In genomic region chr17:11693284-11693683, GRCh38 we compare ENCODE assay signal across 26 cellular contexts.
"Had no signal": no experiment of that assay in that cellular context is flagged by ENCODE, and none has a peak within 500 bp of the region (broad histone marks: within the 10 kb centered on the region; RNA-seq: fewer than 3 reads in every experiment).

No MANE protein-coding gene starts in this region.

- H3K27me3 ChIP-seq: stomach, suprapubic skin, testis, thyroid gland, tibial artery, tibial nerve, transverse colon, upper lobe of left lung, upper lobe of right lung, uterus, vagina had no signal

- H3K4me3 ChIP-seq: stomach, suprapubic skin, testis, thoracic aorta, thyroid gland, tibial artery, tibial nerve, transverse colon, upper lobe of left lung, upper lobe of right lung, uterus, vagina had no signal

- H3K27ac ChIP-seq: stomach, suprapubic skin, testis, thoracic aorta, thyroid gland, tibial artery, tibial nerve, transverse colon, upper lobe of left lung, upper lobe of right lung, uterus, vagina had no signal

- H3K9me3 ChIP-seq: stomach, suprapubic skin, testis, thoracic aorta, tibial artery, tibial nerve, transverse colon, upper lobe of left lung, upper lobe of right lung, uterus, vagina had no signal

- DNase-seq: stimulated activated CD4-positive, alpha-beta T cell treated with anti-CD3 and anti-CD28 coated beads, Interleukin-2, amount 100 ng/mL, for 48 hours; stimulated activated CD4-positive, alpha-beta T cell treated with anti-CD3 and anti-CD28 coated beads, Interleukin-4, amount 100 ng/mL, for 1 hour; stimulated activated CD4-positive, alpha-beta T cell treated with anti-CD3 and anti-CD28 coated beads, Interleukin-4, amount 100 ng/mL, for 24 hours; stimulated activated CD4-positive, alpha-beta T cell treated with anti-CD3 and anti-CD28 coated beads, Interleukin-4, amount 100 ng/mL, for 4 hours; stimulated activated CD8-positive, alpha-beta memory T cell treated with anti-CD3 and anti-CD28 coated beads, Interleukin-4, amount 100 ng/mL, for 48 hours; stimulated activated naive B cell treated with anti-CD40 and anti-IgM and Interleukin-4, amounts not matched to agents 10 μg/mL and 1 μg/mL and 100 μg/mL, for 72 hours; stimulated activated naive CD4-positive, alpha-beta T cell; stimulated activated naive CD4-positive, alpha-beta T cell treated with Interleukin-2 at 50 U/mL for 16 hours; stimulated activated naive CD8-positive, alpha-beta T cell treated with anti-CD3 and anti-CD28 coated beads, Interleukin-15, amount 100 ng/mL, for 72 hours; stimulated activated naive CD8-positive, alpha-beta T cell treated with anti-CD3 and anti-CD28 coated beads, Interleukin-15, Interleukin-2, amounts not matched to agents 100 U/mL and 50 U/mL, for 24 hours; stomach; substantia nigra; testis; thyroid gland; tibial artery; transverse colon; trophoblast cell; upper lobe of left lung; upper lobe of right lung; uterus had no signal

- ATAC-seq: stimulated activated effector memory CD8-positive, alpha-beta T cell treated with anti-CD3 and anti-CD28 coated beads, Interleukin-12 subunit alpha, Interleukin-12 subunit beta, amount 100 ng/mL, for 72 hours; stimulated activated memory B cell treated with anti-CD40 and anti-IgM and Interleukin-4, amounts not matched to agents 10 μg/mL and 1 μg/mL and 100 μg/mL, for 72 hours; stimulated activated naive B cell treated with anti-CD40 and anti-IgM and Interleukin-4, amounts not matched to agents 10 μg/mL and 1 μg/mL and 100 μg/mL, for 72 hours; stimulated activated naive CD8-positive, alpha-beta T cell treated with anti-CD3 and anti-CD28 coated beads, Interleukin-15, amount 100 ng/mL, for 72 hours; stimulated activated naive CD8-positive, alpha-beta T cell treated with anti-CD3 and anti-CD28 coated beads, Interleukin-15, Interleukin-2, amounts not matched to agents 100 U/mL and 50 U/mL, for 24 hours; upper lobe of right lung had no signal

- H3K4me1 ChIP-seq: stomach, suprapubic skin, testis, thyroid gland, tibial artery, tibial nerve, transverse colon, upper lobe of right lung, uterus, vagina had no signal

- H3K36me3 ChIP-seq: stomach, suprapubic skin, thoracic aorta, thyroid gland, tibial artery, tibial nerve, transverse colon, upper lobe of left lung, upper lobe of right lung, uterus, vagina had no signal
